28 cellular contexts compared by ENCODE assay signal in genomic region chr18:28120811-28121210, GRCh38.
"Had no signal": no experiment of that assay in that cellular context is flagged by ENCODE, and none has a peak within 500 bp of the region (broad histone marks: within the 10 kb centered on the region; RNA-seq: fewer than 3 reads in every experiment).

No MANE protein-coding gene starts in this region.

- H3K27me3 ChIP-seq: adrenal gland, gastroesophageal sphincter, left lung, neutrophil, pancreas, stomach, suprapubic skin, tibial artery, upper lobe of right lung had no signal

- H3K27ac ChIP-seq: adrenal gland, gastroesophageal sphincter, left lung, neutrophil, pancreas, prostate gland, stomach, suprapubic skin, tibial artery, upper lobe of right lung, WERI-Rb-1 had no signal

- H3K4me1 ChIP-seq: left lung, pancreas, prostate gland, suprapubic skin, tibial artery, upper lobe of right lung had no signal

- H3K4me3 ChIP-seq: adrenal gland, gastroesophageal sphincter, left lung, lung, mucosa of descending colon, pancreas, prostate gland, stomach, suprapubic skin, tibial artery, upper lobe of right lung had no signal

- H3K9me3 ChIP-seq: adrenal gland, gastroesophageal sphincter, left lung, mucosa of descending colon, neutrophil, pancreas, prostate gland, stomach, suprapubic skin, tibial artery, upper lobe of right lung had no signal

- H3K36me3 ChIP-seq: adrenal gland, gastroesophageal sphincter, left lung, neutrophil, pancreas, prostate gland, stomach, suprapubic skin, tibial artery, upper lobe of right lung had no signal

- DNase-seq: activated CD4-positive, alpha-beta T cell treated with anti-CD3 and anti-CD28 coated beads for 48 hours; activated CD4-positive, alpha-beta T cell treated with anti-CD3 and anti-CD28 coated beads, Interleukin-2, amount 50 U/mL, for 48 hours; activated CD8-positive, alpha-beta memory T cell treated with anti-CD3 and anti-CD28 coated beads for 24 hours; activated effector memory CD4-positive, alpha-beta T cell treated with Interleukin-2 at 50 U/mL for 16 hours; activated naive CD4-positive, alpha-beta T cell treated with Interleukin-2 at 50 U/mL for 16 hours; activated naive CD8-positive, alpha-beta T cell treated with anti-CD3 and anti-CD28 coated beads for 36 hours; adrenal gland; aorta; caudate nucleus; hippocampal formation; immature natural killer cell; left lung; mucosa of descending colon; pancreas; stimulated activated CD4-positive, alpha-beta T cell treated with anti-CD3 and anti-CD28 coated beads, Interleukin-15, amount 100 ng/mL, for 24 hours; stimulated activated CD4-positive, alpha-beta T cell treated with anti-CD3 and anti-CD28 coated beads, Interleukin-2, amount 100 ng/mL, for 24 hours; stimulated activated naive B cell treated with anti-CD40 and anti-IgM and Interleukin-4, amounts not matched to agents 10 μg/mL and 1 μg/mL and 100 μg/mL, for 72 hours; stomach; SW 1271; T1000; tibial artery; upper lobe of right lung; WERI-Rb-1 had no signal
